Comparison of ENCODE assay signal across 1 cellular context in genomic region chr12:89663577-89664357, GRCh38.
TF ChIP-seq lines count a peak whose summit lies in the region.

No MANE protein-coding gene starts in this region.

TF ChIP-seq in K562, 482 proteins besides CTCF, POLR2A, EP300 and RAD21 (continued from another document):
- TF ChIP-seq ATF6 (CRISPR knock-in tag; IDR thresholded peaks at IDR 0.05): no peak
- no peak for TF ChIP-seq CSDE1 (IDR thresholded peaks at IDR 0.05)
- no peak for TF ChIP-seq ZBTB49 (CRISPR knock-in tag; IDR thresholded peaks at IDR 0.05; ENCODE audit: borderline replicate concordance)
- TF ChIP-seq PHB (CRISPR knock-in tag; IDR thresholded peaks at IDR 0.05): no peak
- TF ChIP-seq MITF (IDR thresholded peaks at IDR 0.05): no peak
- TF ChIP-seq USF1 (CRISPR knock-in tag; IDR thresholded peaks at IDR 0.05): no peak
- TF ChIP-seq RBBP5 (IDR thresholded peaks at IDR 0.05; ENCODE audit: borderline replicate concordance, insufficient read depth, low read length, poor library complexity, severe bottlenecking): no peak
- no peak for TF ChIP-seq SMAD2 (IDR thresholded peaks at IDR 0.05; ENCODE audit: low read depth, low read length)
- TF ChIP-seq ZNF766 (CRISPR knock-in tag; conservative IDR thresholded peaks at IDR 0.05): no peak
- TF ChIP-seq TGIF2 (CRISPR knock-in tag; IDR thresholded peaks at IDR 0.05): no peak
